Comparison of ENCODE assay signal across 1 cellular context in the genomic region with DNA sequence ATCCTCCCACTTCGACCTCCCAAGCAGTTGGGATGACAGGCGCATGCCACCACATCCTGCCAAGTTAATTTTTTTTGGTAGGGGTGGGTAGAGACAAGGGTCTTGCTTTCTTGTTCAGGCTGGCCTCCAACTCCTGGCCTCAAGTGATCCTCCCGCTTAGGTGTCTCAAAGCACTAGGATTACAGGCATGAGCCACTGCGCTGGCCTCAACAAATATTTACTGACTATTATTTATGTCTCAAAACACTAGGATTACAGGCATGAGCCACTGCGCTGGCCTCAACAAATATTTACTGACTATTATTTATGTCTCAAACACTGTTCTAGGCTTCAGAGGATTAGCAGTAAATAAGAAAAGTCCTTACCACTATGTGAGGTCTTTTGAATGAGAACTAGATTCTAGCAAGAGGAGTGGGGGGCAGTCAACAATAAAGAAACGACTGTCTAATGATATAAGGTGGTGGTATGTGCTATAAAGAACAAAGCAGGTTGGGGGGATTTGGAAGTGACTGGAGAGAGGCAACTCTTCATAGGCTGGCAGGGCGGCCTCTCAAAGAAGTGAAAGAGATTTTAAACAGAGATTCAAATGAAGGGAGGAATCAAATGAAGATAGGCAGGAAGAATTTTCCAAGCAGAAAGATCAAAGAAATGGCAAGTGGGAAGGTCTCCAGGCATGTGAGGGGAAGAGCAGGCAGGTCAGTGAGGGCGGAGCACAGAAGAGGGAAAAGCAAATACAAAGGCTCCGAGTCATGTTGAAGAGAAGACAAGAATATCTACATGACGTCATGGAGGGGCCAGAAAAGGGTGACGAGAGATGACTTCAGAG.
TF ChIP-seq lines count a peak whose summit lies in the region.

No MANE protein-coding gene starts in this region.

TF ChIP-seq in HepG2, 621 proteins besides CTCF, POLR2A, EP300 and RAD21 (continued from another document and continues in another):
- TF ChIP-seq, protein P1, sequence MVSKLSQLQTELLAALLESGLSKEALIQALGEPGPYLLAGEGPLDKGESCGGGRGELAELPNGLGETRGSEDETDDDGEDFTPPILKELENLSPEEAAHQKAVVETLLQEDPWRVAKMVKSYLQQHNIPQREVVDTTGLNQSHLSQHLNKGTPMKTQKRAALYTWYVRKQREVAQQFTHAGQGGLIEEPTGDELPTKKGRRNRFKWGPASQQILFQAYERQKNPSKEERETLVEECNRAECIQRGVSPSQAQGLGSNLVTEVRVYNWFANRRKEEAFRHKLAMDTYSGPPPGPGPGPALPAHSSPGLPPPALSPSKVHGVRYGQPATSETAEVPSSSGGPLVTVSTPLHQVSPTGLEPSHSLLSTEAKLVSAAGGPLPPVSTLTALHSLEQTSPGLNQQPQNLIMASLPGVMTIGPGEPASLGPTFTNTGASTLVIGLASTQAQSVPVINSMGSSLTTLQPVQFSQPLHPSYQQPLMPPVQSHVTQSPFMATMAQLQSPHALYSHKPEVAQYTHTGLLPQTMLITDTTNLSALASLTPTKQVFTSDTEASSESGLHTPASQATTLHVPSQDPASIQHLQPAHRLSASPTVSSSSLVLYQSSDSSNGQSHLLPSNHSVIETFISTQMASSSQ (IDR thresholded peaks at IDR 0.05; ENCODE audit: low read depth): 0 out of 2 replicates have a peak, but pooled peaks have one; percentile 45
- TF ChIP-seq, protein P1 (CRISPR knock-in tag; IDR thresholded peaks at IDR 0.05; ENCODE audit: borderline replicate concordance): peak; percentile 38; the same call in 1 of the 2 replicates
- TF ChIP-seq ZNF138 (CRISPR knock-in tag; IDR thresholded peaks at IDR 0.05; ENCODE audit: low read depth) (no peak), SOX13 (IDR thresholded peaks at IDR 0.05) (peak; percentile 58; the same call in 1 of the 2 replicates), SOX13 (CRISPR knock-in tag; conservative IDR thresholded peaks at IDR 0.05 in 1 of 2, IDR thresholded peaks at IDR 0.05 in 1 of 2) (peak in 1 of 2 experiments; percentile 94; a peak in 2 of 4 replicates), ZSCAN31 (CRISPR knock-in tag; IDR thresholded peaks at IDR 0.05; ENCODE audit: low read depth) (no peak), ZNF761 (CRISPR knock-in tag; conservative IDR thresholded peaks at IDR 0.05) (no peak), FOXM1 (CRISPR knock-in tag; IDR thresholded peaks at IDR 0.05) (no peak), SKI (IDR thresholded peaks at IDR 0.05; ENCODE audit: partially characterized antibody) (peak; percentile 92), NCOA5 (CRISPR knock-in tag; IDR thresholded peaks at IDR 0.05) (no peak), MBD4 (IDR thresholded peaks at IDR 0.05; ENCODE audit: borderline replicate concordance, low read length) (peak; percentile 75; the same call in 1 of the 2 replicates), STAT5B (CRISPR knock-in tag; IDR thresholded peaks at IDR 0.05) (no peak; the same call in 1 of the 2 replicates), HNRNPH1 (optimal IDR thresholded peaks at IDR 0.05; ENCODE audit: low read depth, low read length) (no peak), SCMH1 (CRISPR knock-in tag; IDR thresholded peaks at IDR 0.05; ENCODE audit: borderline replicate concordance) (no peak), HHEX (CRISPR knock-in tag; IDR thresholded peaks at IDR 0.05) (peak; percentile 99), ZSCAN21 (CRISPR knock-in tag; IDR thresholded peaks at IDR 0.05; ENCODE audit: borderline replicate concordance) (no peak), SALL1 (CRISPR knock-in tag; IDR thresholded peaks at IDR 0.05) (peak; percentile 85), ETV6 (CRISPR knock-in tag; conservative IDR thresholded peaks at IDR 0.05) (no peak), ATM (IDR thresholded peaks at IDR 0.05; ENCODE audit: borderline replicate concordance) (no peak), NR2F6 (IDR thresholded peaks at IDR 0.05) (peak; percentile 78), NR2F6 (CRISPR knock-in tag; IDR thresholded peaks at IDR 0.05) (peak; percentile 80), ZFYVE20 (CRISPR knock-in tag; IDR thresholded peaks at IDR 0.05; ENCODE audit: borderline replicate concordance, low read depth) (no peak), TEAD2 (CRISPR knock-in tag; IDR thresholded peaks at IDR 0.05) (no peak), FIP1L1 (IDR thresholded peaks at IDR 0.05; ENCODE audit: borderline replicate concordance, insufficient read depth, low read depth, low read length) (no peak), NR2C2 (CRISPR knock-in tag; IDR thresholded peaks at IDR 0.05; ENCODE audit: borderline replicate concordance) (peak; percentile 48; the same call in 1 of the 2 replicates), BHLHE40 (IDR thresholded peaks at IDR 0.05; ENCODE audit: low read length) (peak; percentile 86), SRSF9 (IDR thresholded peaks at IDR 0.05; ENCODE audit: borderline replicate concordance, insufficient read depth, low read depth, low read length, poor library complexity, severe bottlenecking) (no peak), NPAS2 (CRISPR knock-in tag; IDR thresholded peaks at IDR 0.05; ENCODE audit: borderline replicate concordance) (no peak), TOE1 (CRISPR knock-in tag; IDR thresholded peaks at IDR 0.05) (no peak), HIVEP1 (CRISPR knock-in tag; IDR thresholded peaks at IDR 0.05) (no peak), POLR2AphosphoS5 (IDR thresholded peaks at IDR 0.05; ENCODE audit: low read depth, low read length) (no peak), TAF1 (CRISPR knock-in tag; IDR thresholded peaks at IDR 0.05) (no peak)
- TF ChIP-seq, protein P2, sequence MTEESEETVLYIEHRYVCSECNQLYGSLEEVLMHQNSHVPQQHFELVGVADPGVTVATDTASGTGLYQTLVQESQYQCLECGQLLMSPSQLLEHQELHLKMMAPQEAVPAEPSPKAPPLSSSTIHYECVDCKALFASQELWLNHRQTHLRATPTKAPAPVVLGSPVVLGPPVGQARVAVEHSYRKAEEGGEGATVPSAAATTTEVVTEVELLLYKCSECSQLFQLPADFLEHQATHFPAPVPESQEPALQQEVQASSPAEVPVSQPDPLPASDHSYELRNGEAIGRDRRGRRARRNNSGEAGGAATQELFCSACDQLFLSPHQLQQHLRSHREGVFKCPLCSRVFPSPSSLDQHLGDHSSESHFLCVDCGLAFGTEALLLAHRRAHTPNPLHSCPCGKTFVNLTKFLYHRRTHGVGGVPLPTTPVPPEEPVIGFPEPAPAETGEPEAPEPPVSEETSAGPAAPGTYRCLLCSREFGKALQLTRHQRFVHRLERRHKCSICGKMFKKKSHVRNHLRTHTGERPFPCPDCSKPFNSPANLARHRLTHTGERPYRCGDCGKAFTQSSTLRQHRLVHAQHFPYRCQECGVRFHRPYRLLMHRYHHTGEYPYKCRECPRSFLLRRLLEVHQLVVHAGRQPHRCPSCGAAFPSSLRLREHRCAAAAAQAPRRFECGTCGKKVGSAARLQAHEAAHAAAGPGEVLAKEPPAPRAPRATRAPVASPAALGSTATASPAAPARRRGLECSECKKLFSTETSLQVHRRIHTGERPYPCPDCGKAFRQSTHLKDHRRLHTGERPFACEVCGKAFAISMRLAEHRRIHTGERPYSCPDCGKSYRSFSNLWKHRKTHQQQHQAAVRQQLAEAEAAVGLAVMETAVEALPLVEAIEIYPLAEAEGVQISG (CRISPR knock-in tag; IDR thresholded peaks at IDR 0.05): 0 out of 2 replicates have a peak, but pooled peaks have one; percentile 27
- TF ChIP-seq, protein P3, sequence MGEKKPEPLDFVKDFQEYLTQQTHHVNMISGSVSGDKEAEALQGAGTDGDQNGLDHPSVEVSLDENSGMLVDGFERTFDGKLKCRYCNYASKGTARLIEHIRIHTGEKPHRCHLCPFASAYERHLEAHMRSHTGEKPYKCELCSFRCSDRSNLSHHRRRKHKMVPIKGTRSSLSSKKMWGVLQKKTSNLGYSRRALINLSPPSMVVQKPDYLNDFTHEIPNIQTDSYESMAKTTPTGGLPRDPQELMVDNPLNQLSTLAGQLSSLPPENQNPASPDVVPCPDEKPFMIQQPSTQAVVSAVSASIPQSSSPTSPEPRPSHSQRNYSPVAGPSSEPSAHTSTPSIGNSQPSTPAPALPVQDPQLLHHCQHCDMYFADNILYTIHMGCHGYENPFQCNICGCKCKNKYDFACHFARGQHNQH (CRISPR knock-in tag; IDR thresholded peaks at IDR 0.05): peak; percentile 48; the same call in 1 of the 2 replicates
- TF ChIP-seq, protein P4, sequence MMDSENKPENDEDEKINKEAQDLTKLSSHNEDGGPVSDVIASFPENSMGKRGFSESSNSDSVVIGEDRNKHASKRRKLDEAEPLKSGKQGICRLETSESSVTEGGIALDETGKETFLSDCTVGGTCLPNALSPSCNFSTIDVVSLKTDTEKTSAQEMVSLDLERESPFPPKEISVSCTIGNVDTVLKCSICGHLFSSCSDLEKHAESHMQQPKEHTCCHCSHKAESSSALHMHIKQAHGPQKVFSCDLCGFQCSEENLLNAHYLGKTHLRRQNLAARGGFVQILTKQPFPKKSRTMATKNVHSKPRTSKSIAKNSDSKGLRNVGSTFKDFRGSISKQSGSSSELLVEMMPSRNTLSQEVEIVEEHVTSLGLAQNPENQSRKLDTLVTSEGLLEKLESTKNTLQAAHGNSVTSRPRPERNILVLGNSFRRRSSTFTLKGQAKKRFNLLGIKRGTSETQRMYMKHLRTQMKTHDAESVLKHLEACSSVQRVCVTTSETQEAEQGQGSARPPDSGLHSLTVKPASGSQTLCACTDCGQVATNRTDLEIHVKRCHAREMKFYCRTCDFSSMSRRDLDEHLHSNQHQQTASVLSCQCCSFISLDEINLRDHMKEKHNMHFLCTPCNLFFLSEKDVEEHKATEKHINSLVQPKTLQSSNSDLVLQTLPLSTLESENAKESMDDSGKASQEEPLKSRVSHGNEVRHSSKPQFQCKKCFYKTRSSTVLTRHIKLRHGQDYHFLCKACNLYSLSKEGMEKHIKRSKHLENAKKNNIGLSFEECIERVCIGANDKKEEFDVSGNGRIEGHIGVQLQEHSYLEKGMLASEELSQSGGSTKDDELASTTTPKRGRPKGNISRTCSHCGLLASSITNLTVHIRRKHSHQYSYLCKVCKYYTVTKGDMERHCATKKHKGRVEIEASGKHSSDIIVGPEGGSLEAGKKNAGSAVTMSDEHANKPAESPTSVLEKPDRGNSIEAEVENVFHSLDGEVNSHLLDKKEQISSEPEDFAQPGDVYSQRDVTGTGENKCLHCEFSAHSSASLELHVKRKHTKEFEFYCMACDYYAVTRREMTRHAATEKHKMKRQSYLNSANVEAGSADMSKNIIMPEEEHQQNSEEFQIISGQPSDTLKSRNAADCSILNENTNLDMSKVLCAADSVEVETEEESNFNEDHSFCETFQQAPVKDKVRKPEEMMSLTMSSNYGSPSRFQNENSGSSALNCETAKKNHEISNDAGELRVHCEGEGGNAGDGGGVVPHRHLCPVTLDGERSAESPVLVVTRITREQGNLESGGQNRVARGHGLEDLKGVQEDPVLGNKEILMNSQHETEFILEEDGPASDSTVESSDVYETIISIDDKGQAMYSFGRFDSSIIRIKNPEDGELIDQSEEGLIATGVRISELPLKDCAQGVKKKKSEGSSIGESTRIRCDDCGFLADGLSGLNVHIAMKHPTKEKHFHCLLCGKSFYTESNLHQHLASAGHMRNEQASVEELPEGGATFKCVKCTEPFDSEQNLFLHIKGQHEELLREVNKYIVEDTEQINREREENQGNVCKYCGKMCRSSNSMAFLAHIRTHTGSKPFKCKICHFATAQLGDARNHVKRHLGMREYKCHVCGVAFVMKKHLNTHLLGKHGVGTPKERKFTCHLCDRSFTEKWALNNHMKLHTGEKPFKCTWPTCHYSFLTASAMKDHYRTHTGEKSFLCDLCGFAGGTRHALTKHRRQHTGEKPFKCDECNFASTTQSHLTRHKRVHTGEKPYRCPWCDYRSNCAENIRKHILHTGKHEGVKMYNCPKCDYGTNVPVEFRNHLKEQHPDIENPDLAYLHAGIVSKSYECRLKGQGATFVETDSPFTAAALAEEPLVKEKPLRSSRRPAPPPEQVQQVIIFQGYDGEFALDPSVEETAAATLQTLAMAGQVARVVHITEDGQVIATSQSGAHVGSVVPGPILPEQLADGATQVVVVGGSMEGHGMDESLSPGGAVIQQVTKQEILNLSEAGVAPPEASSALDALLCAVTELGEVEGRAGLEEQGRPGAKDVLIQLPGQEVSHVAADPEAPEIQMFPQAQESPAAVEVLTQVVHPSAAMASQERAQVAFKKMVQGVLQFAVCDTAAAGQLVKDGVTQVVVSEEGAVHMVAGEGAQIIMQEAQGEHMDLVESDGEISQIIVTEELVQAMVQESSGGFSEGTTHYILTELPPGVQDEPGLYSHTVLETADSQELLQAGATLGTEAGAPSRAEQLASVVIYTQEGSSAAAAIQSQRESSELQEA (CRISPR knock-in tag; IDR thresholded peaks at IDR 0.05; ENCODE audit: not compliant biosample characterization): no peak
- TF ChIP-seq, protein P5, sequence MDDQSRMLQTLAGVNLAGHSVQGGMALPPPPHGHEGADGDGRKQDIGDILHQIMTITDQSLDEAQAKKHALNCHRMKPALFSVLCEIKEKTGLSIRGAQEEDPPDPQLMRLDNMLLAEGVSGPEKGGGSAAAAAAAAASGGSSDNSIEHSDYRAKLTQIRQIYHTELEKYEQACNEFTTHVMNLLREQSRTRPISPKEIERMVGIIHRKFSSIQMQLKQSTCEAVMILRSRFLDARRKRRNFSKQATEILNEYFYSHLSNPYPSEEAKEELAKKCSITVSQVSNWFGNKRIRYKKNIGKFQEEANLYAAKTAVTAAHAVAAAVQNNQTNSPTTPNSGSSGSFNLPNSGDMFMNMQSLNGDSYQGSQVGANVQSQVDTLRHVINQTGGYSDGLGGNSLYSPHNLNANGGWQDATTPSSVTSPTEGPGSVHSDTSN (CRISPR knock-in tag; IDR thresholded peaks at IDR 0.05; ENCODE audit: borderline replicate concordance): no peak
- TF ChIP-seq, protein P6, sequence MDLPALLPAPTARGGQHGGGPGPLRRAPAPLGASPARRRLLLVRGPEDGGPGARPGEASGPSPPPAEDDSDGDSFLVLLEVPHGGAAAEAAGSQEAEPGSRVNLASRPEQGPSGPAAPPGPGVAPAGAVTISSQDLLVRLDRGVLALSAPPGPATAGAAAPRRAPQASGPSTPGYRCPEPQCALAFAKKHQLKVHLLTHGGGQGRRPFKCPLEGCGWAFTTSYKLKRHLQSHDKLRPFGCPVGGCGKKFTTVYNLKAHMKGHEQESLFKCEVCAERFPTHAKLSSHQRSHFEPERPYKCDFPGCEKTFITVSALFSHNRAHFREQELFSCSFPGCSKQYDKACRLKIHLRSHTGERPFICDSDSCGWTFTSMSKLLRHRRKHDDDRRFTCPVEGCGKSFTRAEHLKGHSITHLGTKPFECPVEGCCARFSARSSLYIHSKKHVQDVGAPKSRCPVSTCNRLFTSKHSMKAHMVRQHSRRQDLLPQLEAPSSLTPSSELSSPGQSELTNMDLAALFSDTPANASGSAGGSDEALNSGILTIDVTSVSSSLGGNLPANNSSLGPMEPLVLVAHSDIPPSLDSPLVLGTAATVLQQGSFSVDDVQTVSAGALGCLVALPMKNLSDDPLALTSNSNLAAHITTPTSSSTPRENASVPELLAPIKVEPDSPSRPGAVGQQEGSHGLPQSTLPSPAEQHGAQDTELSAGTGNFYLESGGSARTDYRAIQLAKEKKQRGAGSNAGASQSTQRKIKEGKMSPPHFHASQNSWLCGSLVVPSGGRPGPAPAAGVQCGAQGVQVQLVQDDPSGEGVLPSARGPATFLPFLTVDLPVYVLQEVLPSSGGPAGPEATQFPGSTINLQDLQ (CRISPR knock-in tag; IDR thresholded peaks at IDR 0.05): no peak
